ENCODE assay signal across 8 cellular contexts in the genomic region with DNA sequence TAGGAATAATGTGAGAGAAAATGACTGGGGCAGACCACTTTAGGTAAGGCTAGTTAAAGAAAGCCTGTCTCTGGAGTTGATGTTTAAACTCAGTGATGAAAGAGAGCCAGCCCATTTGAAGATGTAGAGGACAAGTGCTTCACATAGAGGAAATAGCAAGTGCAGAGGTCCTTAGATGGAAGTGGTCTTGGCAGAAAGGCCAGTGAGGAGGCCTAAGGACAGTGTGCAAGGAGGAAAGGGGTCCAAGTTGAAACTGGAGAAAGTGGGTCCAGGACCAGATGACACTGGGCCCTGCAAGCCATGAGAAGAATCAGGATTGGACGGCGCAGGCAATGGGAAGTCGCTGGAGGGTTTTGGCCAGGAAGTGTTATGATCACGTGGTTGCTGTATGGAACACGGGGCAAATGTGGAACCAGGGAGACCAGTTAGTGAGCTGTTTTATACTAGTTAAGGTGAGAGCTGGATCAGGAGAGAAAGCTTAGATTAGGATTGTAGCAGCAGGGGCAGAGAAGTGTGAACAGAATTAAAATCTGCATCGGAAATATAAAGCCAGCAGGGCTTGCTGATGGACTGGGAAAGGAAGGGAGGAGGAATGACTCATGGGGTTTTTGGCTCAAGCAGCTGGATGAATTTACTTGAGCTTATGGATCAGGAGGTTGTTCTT. TPM values are rescaled to one million over a fixed set of nuclear protein-coding genes. Genes with fewer than 3 reads are reported as not detected.
DNase-seq lines count a peak whose midpoint lies in the region; ATAC-seq and TF ChIP-seq lines count a peak whose summit lies in the region.

No MANE protein-coding gene starts in this region.

- intact Hi-C loops in ascending aorta (cut with DNase I), result loop anchor here (2.0 kb wide), 1 partner anchor 63 kb away; a partner anchor contains a TSS

- peak overlapping the region; percentile 48; the same call in 1 of the 2 replicates for H3K9ac ChIP-seq in ES-I3 (ENCODE audit: low read depth, low read length)

- no peak for TF ChIP-seq CTCF in ascending aorta (IDR thresholded peaks at IDR 0.05)

- H3K27me3 Mint-ChIP-seq in immature natural killer cell (ENCODE audit: low read depth in 3 of 3), result peaks cover 0 to 5% (median 3%) of the 10 kb centered on the region in 3 donors
- no peaks in the 10 kb centered on the region for H3K27me3 Mint-ChIP-seq in activated T-cell treated with anti-CD3 and anti-CD28 coated beads, Interleukin-2, amount 50 U/mL, for 4 hours (ENCODE audit: low read depth)

- no peaks in the 10 kb centered on the region for H3K9me3 Mint-ChIP-seq in immature natural killer cell
- H3K9me3 Mint-ChIP-seq in activated T-cell treated with anti-CD3 and anti-CD28 coated beads, Interleukin-2, amount 50 U/mL, for 4 hours, result no peaks in the 10 kb centered on the region

- H3K4me1 Mint-ChIP-seq in immature natural killer cell, result peaks cover 21 to 42% of the 10 kb centered on the region in 2 donors
- H3K4me1 Mint-ChIP-seq in activated T-cell treated with anti-CD3 and anti-CD28 coated beads, Interleukin-2, amount 50 U/mL, for 4 hours (ENCODE audit: low read depth), result peaks cover 46% of the 10 kb centered on the region

- in situ Hi-C loops in KBM-7 (cut with MboI; ENCODE audit: low pct_unique_long_range_greater_than_20kb, low sequenced_read_pairs), result no loop called here

- H3K27me3 ChIP-seq in ascending aorta, result no peaks in the 10 kb centered on the region

- H3K4me1 ChIP-seq in ES-I3 (ENCODE audit: insufficient read depth, low read length) (peaks cover 30% of the 10 kb centered on the region), ascending aorta (peaks cover 2 to 22% of the 10 kb centered on the region in 2 donors)

- ATAC-seq in HG02763 (IDR thresholded peaks at IDR 0.05; ENCODE audit: unreplicated experiment), result no peak
- no peak for ATAC-seq in GM18909 (IDR thresholded peaks at IDR 0.05; ENCODE audit: poor library complexity, unreplicated experiment)
- no peak for ATAC-seq in activated T-cell treated with anti-CD3 and anti-CD28 coated beads, Interleukin-2, amount 50 U/mL, for 4 hours

- H3K36me3 Mint-ChIP-seq in immature natural killer cell, result peaks cover 1 to 2% (median 2%) of the 10 kb centered on the region in 3 donors
- H3K36me3 Mint-ChIP-seq in activated T-cell treated with anti-CD3 and anti-CD28 coated beads, Interleukin-2, amount 50 U/mL, for 4 hours (ENCODE audit: insufficient read depth), result peaks cover 2% of the 10 kb centered on the region

- H3K36me3 ChIP-seq in ES-I3 (ENCODE audit: insufficient read depth, low read length) (no peaks in the 10 kb centered on the region), ascending aorta (no peaks in the 10 kb centered on the region)

- peak overlapping the region; percentile 42 to 61 for H3K4me3 ChIP-seq in ascending aorta

- peak; percentile 56 for DNase-seq in KBM-7
- DNase-seq in ascending aorta (ENCODE audit: low spot score in 2 of 2), result peak in 1 of 2 donors; percentile 70
- DNase-seq in immature natural killer cell, result no peak
- DNase-seq in superior temporal gyrus (ENCODE audit: extremely low spot score), result peak; percentile 53
- no peak for DNase-seq in activated T-cell treated with anti-CD3 and anti-CD28 coated beads, Interleukin-2, amount 50 U/mL, for 4 hours

- H3K4me3 Mint-ChIP-seq in immature natural killer cell, result peak overlapping the region in 1 of 5 donors; percentile 48
- no peak overlapping the region for H3K4me3 Mint-ChIP-seq in activated T-cell treated with anti-CD3 and anti-CD28 coated beads, Interleukin-2, amount 50 U/mL, for 4 hours

- H3K27ac ChIP-seq in ascending aorta, result peak overlapping the region; percentile 37 to 54

- peak overlapping the region; percentile 54 to 84 (median 60) for H3K27ac Mint-ChIP-seq in immature natural killer cell

- H3K9me3 ChIP-seq in ES-I3 (ENCODE audit: control insufficient read depth, insufficient read depth, low read length), result no peaks in the 10 kb centered on the region
- no peaks in the 10 kb centered on the region for H3K9me3 ChIP-seq in ascending aorta

RNA-seq across cellular contexts. Expression of a gene that starts 48.0 kb away (rescaled TPM):
- not detected for total RNA-seq in ascending aorta
- polyA plus RNA-seq in immature natural killer cell, result 1 to 10 TPM in 1 of 3 donors, not detected in 2; 6.3 TPM
- not detected for total RNA-seq in activated T-cell treated with anti-CD3 and anti-CD28 coated beads, Interleukin-2, amount 50 U/mL, for 4 hours

Comparison
In these comparisons a context has a peak if more than half of its experiments do, and no peak if none do; other contexts are left out.
1. DNase-seq: peak in KBM-7 (single experiment) and superior temporal gyrus (single experiment); none in immature natural killer cell (0 of 3) and activated T-cell treated with anti-CD3 and anti-CD28 coated beads, Interleukin-2, amount 50 U/mL, for 4 hours (single experiment).